In genomic region chr5:17290620-17290974, GRCh38 we compare ENCODE assay signal across 29 cellular contexts.
"Had no signal": no experiment of that assay in that cellular context is flagged by ENCODE, and none has a peak within 500 bp of the region (broad histone marks: within the 10 kb centered on the region; RNA-seq: fewer than 3 reads in every experiment).

No MANE protein-coding gene starts in this region.

- H3K9me3 ChIP-seq: colonic mucosa, lower lobe of right lung, mucosa of descending colon, testis, transverse colon had no signal

- H3K4me1 Mint-ChIP-seq: activated CD4-positive, alpha-beta T cell treated with anti-CD3 and anti-CD28 coated beads, Interleukin-2, amount 10 ng/mL, durations not matched to agents 24 days and 14 days; activated naive CD4-positive, alpha-beta T cell treated with anti-CD3 and anti-CD28 coated beads, Interleukin-2, amount 10 ng/mL, durations not matched to agents 7 days and 5 days; activated naive CD8-positive, alpha-beta T cell treated with anti-CD3 and anti-CD28 coated beads, Interleukin-2, amount 10 ng/mL, durations not matched to agents 7 days and 5 days; immature natural killer cell; nephron had no signal

- H3K4me1 ChIP-seq: colonic mucosa, lower lobe of right lung, spleen, testis, transverse colon had no signal

- H3K27ac ChIP-seq: colonic mucosa, lower lobe of right lung, spleen, testis, transverse colon, WERI-Rb-1 had no signal

- ATAC-seq: activated CD4-positive, CD25-positive, alpha-beta regulatory T cell treated with anti-CD3 and anti-CD28 coated beads, Interleukin-2, amount 50 U/mL, for 24 hours; mucosa of descending colon; right cardiac atrium; stimulated activated naive CD8-positive, alpha-beta T cell treated with anti-CD3 and anti-CD28 coated beads, Interleukin-15, Interleukin-2, amounts not matched to agents 100 U/mL and 50 U/mL, for 24 hours; T-helper 17 cell had no signal

- H3K27me3 Mint-ChIP-seq: activated CD4-positive, alpha-beta memory T cell treated with anti-CD3 and anti-CD28 coated beads for 36 hours; activated CD4-positive, alpha-beta T cell treated with anti-CD3 and anti-CD28 coated beads, Interleukin-2, amount 10 ng/mL, durations not matched to agents 24 days and 14 days; activated naive CD4-positive, alpha-beta T cell treated with anti-CD3 and anti-CD28 coated beads, Interleukin-2, amount 10 ng/mL, durations not matched to agents 7 days and 5 days; activated naive CD8-positive, alpha-beta T cell treated with anti-CD3 and anti-CD28 coated beads, Interleukin-2, amount 10 ng/mL, durations not matched to agents 7 days and 5 days; T-helper 17 cell had no signal

- H3K27me3 ChIP-seq: colonic mucosa, spleen, testis, transverse colon had no signal

- H3K4me3 ChIP-seq: colonic mucosa, lower lobe of right lung, mucosa of descending colon, spleen, testis, transverse colon had no signal

- H3K4me3 Mint-ChIP-seq: activated CD4-positive, alpha-beta memory T cell treated with anti-CD3 and anti-CD28 coated beads for 36 hours; activated CD4-positive, alpha-beta T cell treated with anti-CD3 and anti-CD28 coated beads, Interleukin-2, amount 10 ng/mL, durations not matched to agents 24 days and 14 days; activated naive CD4-positive, alpha-beta T cell treated with anti-CD3 and anti-CD28 coated beads, Interleukin-2, amount 10 ng/mL, durations not matched to agents 7 days and 5 days; activated naive CD8-positive, alpha-beta T cell treated with anti-CD3 and anti-CD28 coated beads, Interleukin-2, amount 10 ng/mL, durations not matched to agents 7 days and 5 days; activated T-helper 1 cell treated with anti-CD3 and anti-CD28 coated beads, Interleukin-12 subunit alpha, Interleukin-12 subunit beta, Interleukin-2, Interleukin-4 antibody, amounts not matched to agents 30 ng/mL and 10 ng/mL and 1 ng/mL, durations not matched to agents 14 hours and 24 hours and 36 hours; immature natural killer cell; nephron; T-helper 17 cell had no signal

- H3K36me3 ChIP-seq: colonic mucosa, lower lobe of right lung, spleen, transverse colon, WERI-Rb-1 had no signal

- H3K36me3 Mint-ChIP-seq: activated CD4-positive, alpha-beta memory T cell treated with anti-CD3 and anti-CD28 coated beads for 36 hours; activated naive CD4-positive, alpha-beta T cell treated with anti-CD3 and anti-CD28 coated beads, Interleukin-2, amount 10 ng/mL, durations not matched to agents 7 days and 5 days; activated naive CD8-positive, alpha-beta T cell treated with anti-CD3 and anti-CD28 coated beads, Interleukin-2, amount 10 ng/mL, durations not matched to agents 7 days and 5 days had no signal

- H3K27ac Mint-ChIP-seq: activated CD4-positive, alpha-beta memory T cell treated with anti-CD3 and anti-CD28 coated beads for 36 hours; activated CD4-positive, alpha-beta T cell treated with anti-CD3 and anti-CD28 coated beads, Interleukin-2, amount 10 ng/mL, durations not matched to agents 24 days and 14 days; activated naive CD4-positive, alpha-beta T cell treated with anti-CD3 and anti-CD28 coated beads, Interleukin-2, amount 10 ng/mL, durations not matched to agents 7 days and 5 days; activated naive CD8-positive, alpha-beta T cell treated with anti-CD3 and anti-CD28 coated beads, Interleukin-2, amount 10 ng/mL, durations not matched to agents 7 days and 5 days; activated T-helper 1 cell treated with anti-CD3 and anti-CD28 coated beads, Interleukin-12 subunit alpha, Interleukin-12 subunit beta, Interleukin-2, Interleukin-4 antibody, amounts not matched to agents 30 ng/mL and 10 ng/mL and 1 ng/mL, durations not matched to agents 14 hours and 24 hours and 36 hours; immature natural killer cell; nephron; T-helper 17 cell had no signal

- DNase-seq: activated CD4-positive, alpha-beta memory T cell treated with anti-CD3 and anti-CD28 coated beads for 36 hours; activated CD4-positive, alpha-beta T cell treated with anti-CD3 and anti-CD28 coated beads, Interleukin-2, amount 10 ng/mL, durations not matched to agents 24 days and 14 days; activated CD8-positive, alpha-beta memory T cell treated with anti-CD3 and anti-CD28 coated beads, Interleukin-2, amount 50 U/mL, for 4 hours; activated gamma-delta T cell; activated naive CD4-positive, alpha-beta T cell treated with anti-CD3 and anti-CD28 coated beads, Interleukin-2, amount 10 ng/mL, durations not matched to agents 7 days and 5 days; activated naive CD8-positive, alpha-beta T cell treated with anti-CD3 and anti-CD28 coated beads, Interleukin-2, amount 10 ng/mL, durations not matched to agents 7 days and 5 days; activated T-cell treated with anti-CD3 and anti-CD28 coated beads, Interleukin-2, amount 50 U/mL, for 1 hour; amniotic stem cell; colonic mucosa; effector memory CD4-positive, alpha-beta T cell; foreskin fibroblast; head of caudate nucleus; hypothalamus; immature natural killer cell; lower lobe of right lung; mesenchymal stem cell; mucosa of descending colon; occipital lobe; right cardiac atrium; spleen; stimulated activated naive CD8-positive, alpha-beta T cell treated with anti-CD3 and anti-CD28 coated beads, Interleukin-15, Interleukin-2, amounts not matched to agents 100 U/mL and 50 U/mL, for 24 hours; T-helper 17 cell; T1000; testis; transverse colon; WERI-Rb-1 had no signal
